ENCODE assay signal across 23 cellular contexts in the genomic region with DNA sequence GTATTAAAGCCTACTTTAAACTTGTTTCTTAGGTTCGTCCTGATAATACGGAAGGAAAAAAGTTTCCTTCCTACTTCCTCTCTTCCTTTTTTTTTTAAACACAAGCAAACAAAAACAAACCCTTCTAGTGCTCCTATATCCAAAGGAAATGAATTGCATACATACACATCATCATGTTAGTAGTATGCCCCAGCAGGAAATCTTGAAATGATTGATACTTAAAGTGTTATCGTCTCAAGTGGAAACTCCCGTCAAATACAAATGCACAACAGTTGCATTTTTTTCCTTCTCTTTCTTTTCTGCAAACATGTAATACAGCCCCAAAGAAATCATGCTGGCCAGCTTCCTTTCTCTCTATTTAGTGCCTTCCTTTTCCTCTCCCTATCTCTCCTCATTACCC.
A peak's percentile ranks its signal among the peaks of the same experiment; 100 is the strongest.
DNase-seq lines count a peak whose midpoint lies in the region; ATAC-seq and TF ChIP-seq lines count a peak whose summit lies in the region.
"Had no signal": no experiment of that assay in that cellular context is flagged by ENCODE, and none has a peak within 500 bp of the region (broad histone marks: within the 10 kb centered on the region; RNA-seq: fewer than 3 reads in every experiment).

No MANE protein-coding gene starts in this region.

- no peak for TF ChIP-seq POLR2A in heart left ventricle (IDR thresholded peaks at IDR 0.05)

- H3K36me3 Mint-ChIP-seq in endothelial cell (ENCODE audit: low read depth, unreplicated experiment) (no peaks in the 10 kb centered on the region), type B pancreatic cell (no peaks in the 10 kb centered on the region)
- H3K36me3 Mint-ChIP-seq: CD14-positive monocyte had no signal

- H3K9ac ChIP-seq in neural cell (ENCODE audit: low read length) (peak overlapping the region; percentile 11), MM.1S (ENCODE audit: low read length) (no peak overlapping the region)
- H3K9ac ChIP-seq: SK-N-SH had no signal

- no peak for DNase-seq in heart left ventricle
- DNase-seq in Right ventricle myocardium superior = no peak
- no peak for DNase-seq in endothelial cell (ENCODE audit: low spot score)
- DNase-seq in type B pancreatic cell (ENCODE audit: extremely low spot score, unreplicated experiment) = no peak
- no peak for DNase-seq in NCI-H1436 treated with DMSO at 0.1 percent for 48 hours (lab: John Stamatoyannopoulos, UW)
- DNase-seq in MM.1S = no peak
- DNase-seq: AML-193; DMS79 treated with DMSO at 0.1 percent for 48 hours; Kasumi-1; MG63; NCI-H1092; NCI-H146; NCI-H2029 treated with DMSO at 0.1 percent for 48 hours; NCI-H510A; NCI-H748 treated with DMSO at 0.1 percent for 48 hours; NK-92 treated with Interleukin-12 subunit alpha and Interleukin-12 subunit beta, amount 100 ng/mL, for 24 hours; Peyer's patch; SHP77; SK-N-SH had no signal

- H3K9me3 ChIP-seq in heart left ventricle (peaks cover 0 to 3% (median 0%) of the 10 kb centered on the region in 12 donors), neural cell (ENCODE audit: low read length) (no peaks in the 10 kb centered on the region), MM.1S (replicated peaks; ENCODE audit: insufficient read depth, low read length) (no peaks in the 10 kb centered on the region)
- H3K9me3 ChIP-seq: MG63, Peyer's patch, SK-N-SH had no signal

- TF ChIP-seq EP300 in neural cell (conservative IDR thresholded peaks at IDR 0.05; ENCODE audit: poor library complexity, severe bottlenecking) = peak; percentile 79

- ATAC-seq in heart left ventricle (no peak), Right ventricle myocardium superior (ENCODE audit: poor library complexity) (no peak), GM18870 (IDR thresholded peaks at IDR 0.05; ENCODE audit: unreplicated experiment) (no peak)

- peaks cover 38% of the 10 kb centered on the region for H3K4me1 Mint-ChIP-seq in endothelial cell (ENCODE audit: unreplicated experiment)
- H3K4me1 Mint-ChIP-seq in type B pancreatic cell (ENCODE audit: unreplicated experiment) = peaks cover 39% of the 10 kb centered on the region

- H3K4me1 ChIP-seq in heart left ventricle (peaks cover 0 to 14% (median 4%) of the 10 kb centered on the region in 12 donors), MM.1S (ENCODE audit: low read length) (no peaks in the 10 kb centered on the region)
- H3K4me1 ChIP-seq: Peyer's patch had no signal

- H3K36me3 ChIP-seq in heart left ventricle = no peaks in the 10 kb centered on the region
- no peaks in the 10 kb centered on the region for H3K36me3 ChIP-seq in neural cell (ENCODE audit: insufficient read depth, low read length)
- no peaks in the 10 kb centered on the region for H3K36me3 ChIP-seq in MM.1S (replicated peaks; ENCODE audit: insufficient read depth, low read length)
- H3K36me3 ChIP-seq: MG63, Peyer's patch had no signal

- no peaks in the 10 kb centered on the region for H3K27me3 ChIP-seq in heart left ventricle
- H3K27me3 ChIP-seq in neural cell (ENCODE audit: insufficient read depth, low read depth, low read length) = no peaks in the 10 kb centered on the region
- no peaks in the 10 kb centered on the region for H3K27me3 ChIP-seq in MM.1S (replicated peaks; ENCODE audit: insufficient read depth, low read length)
- H3K27me3 ChIP-seq: MG63, Peyer's patch had no signal

- peak overlapping the region; percentile 33 for H3K27ac Mint-ChIP-seq in endothelial cell (ENCODE audit: unreplicated experiment)
- no peak overlapping the region for H3K27ac Mint-ChIP-seq in type B pancreatic cell

- H3K27me3 Mint-ChIP-seq in endothelial cell (ENCODE audit: unreplicated experiment) (peaks cover 1% of the 10 kb centered on the region), type B pancreatic cell (peaks cover 2% of the 10 kb centered on the region)

- H3K79me2 ChIP-seq in neural cell (replicated peaks; ENCODE audit: insufficient read depth, low read length) (no peaks in the 10 kb centered on the region), MM.1S (ENCODE audit: low read length) (no peaks in the 10 kb centered on the region)

- H3K9me2 ChIP-seq in neural cell (ENCODE audit: insufficient read depth, low read length) (no peaks in the 10 kb centered on the region), MM.1S (replicated peaks; ENCODE audit: insufficient read depth, low read length) (no peaks in the 10 kb centered on the region)
- H3K9me2 ChIP-seq: SK-N-SH had no signal

- WGBS in heart left ventricle, 4 donors = 32 to 46% (median 36%) methylated on average over 4 of the region's 4 CpGs

- H3K4me2 ChIP-seq in neural cell (ENCODE audit: low read length) (peak overlapping the region; percentile 38), MM.1S (ENCODE audit: low read depth, low read length) (no peak overlapping the region)
- H3K4me2 ChIP-seq: SK-N-SH had no signal

- H3K27ac ChIP-seq in heart left ventricle (no peak overlapping the region), neural cell (ENCODE audit: low read length) (peak overlapping the region; percentile 53), MM.1S (ENCODE audit: low read length) (no peak overlapping the region)
- H3K27ac ChIP-seq: 22Rv1 had no signal

- peak overlapping the region in 7 of 12 donors; percentile 2 to 27 (median 13) for H3K4me3 ChIP-seq in heart left ventricle
- H3K4me3 ChIP-seq in neural cell (ENCODE audit: low read length) = peak overlapping the region; percentile 45
- no peak overlapping the region for H3K4me3 ChIP-seq in MM.1S (ENCODE audit: low read length)
- H3K4me3 ChIP-seq: MG63, Peyer's patch had no signal

- H3K9me3 Mint-ChIP-seq in endothelial cell (ENCODE audit: unreplicated experiment) (no peaks in the 10 kb centered on the region), type B pancreatic cell (no peaks in the 10 kb centered on the region)

- H3F3A ChIP-seq in neural cell (ENCODE audit: insufficient read depth, low read length, poor library complexity, severe bottlenecking) (peaks cover 10% of the 10 kb centered on the region), MM.1S (ENCODE audit: insufficient read depth, low read length) (no peaks in the 10 kb centered on the region)

- peak; percentile 12 for TF ChIP-seq RAD21 in neural cell (conservative IDR thresholded peaks at IDR 0.05)

- peak overlapping the region; percentile 2 for H2AFZ ChIP-seq in neural cell (ENCODE audit: low read depth, low read length)
- H2AFZ ChIP-seq in MM.1S (ENCODE audit: low read length) = no peak overlapping the region

- H4K20me1 ChIP-seq in neural cell (ENCODE audit: insufficient read depth) (no peaks in the 10 kb centered on the region), MM.1S (ENCODE audit: insufficient read depth, low read length) (no peaks in the 10 kb centered on the region)

- intact Hi-C loops in heart left ventricle (cut with DNase I) (no loop called here), Right ventricle myocardium superior (cut with DNase I) (no loop called here)

- H3K4me3 Mint-ChIP-seq in endothelial cell (ENCODE audit: unreplicated experiment) (peak overlapping the region; percentile 29), type B pancreatic cell (peak overlapping the region; percentile 11)

- no peak for TF ChIP-seq CTCF in heart left ventricle (IDR thresholded peaks at IDR 0.05)
- no peak for TF ChIP-seq CTCF in endothelial cell (IDR thresholded peaks at IDR 0.05; ENCODE audit: unreplicated experiment)
- no peak for TF ChIP-seq CTCF in neural cell (IDR thresholded peaks at IDR 0.05; ENCODE audit: poor library complexity, severe bottlenecking)
- no peak for TF ChIP-seq CTCF in type B pancreatic cell (conservative IDR thresholded peaks at IDR 0.05)
- TF ChIP-seq CTCF in MM.1S (IDR thresholded peaks at IDR 0.05; ENCODE audit: low read length) = no peak

TF ChIP-seq in neural cell, 6 proteins besides CTCF, POLR2A, EP300 and RAD21:
- TF ChIP-seq TAF1 (IDR thresholded peaks at IDR 0.05; ENCODE audit: low read depth) (no peak), SMC3 (conservative IDR thresholded peaks at IDR 0.05; ENCODE audit: poor library complexity) (peak; percentile 17), POLR2AphosphoS5 (IDR thresholded peaks at IDR 0.05) (peak; percentile 30)
